In genomic region chr22:28917747-28918543, GRCh38 we compare ENCODE assay signal across 9 cellular contexts. TPM values are rescaled to one million over a fixed set of nuclear protein-coding genes. Genes with fewer than 3 reads are reported as not detected.
DNase-seq lines count a peak whose midpoint lies in the region; ATAC-seq and TF ChIP-seq lines count a peak whose summit lies in the region.
"Had no signal": no experiment of that assay in that cellular context is flagged by ENCODE, and none has a peak within 500 bp of the region (broad histone marks: within the 10 kb centered on the region; RNA-seq: fewer than 3 reads in every experiment).

No MANE protein-coding gene starts in this region.

- H3K4me1 Mint-ChIP-seq in endothelial cell (ENCODE audit: unreplicated experiment) (peaks cover 14% of the 10 kb centered on the region), neural crest cell (peaks cover 72% of the 10 kb centered on the region)

- no peak for TF ChIP-seq CTCF in endothelial cell (IDR thresholded peaks at IDR 0.05; ENCODE audit: unreplicated experiment)
- TF ChIP-seq CTCF in neural crest cell (conservative IDR thresholded peaks at IDR 0.05): no peak

- H3K4me3 Mint-ChIP-seq in endothelial cell (ENCODE audit: unreplicated experiment): no peak overlapping the region
- H3K4me3 Mint-ChIP-seq in neural crest cell: peak overlapping the region; percentile 56

- no peak for ATAC-seq in GM21390 (IDR thresholded peaks at IDR 0.05; ENCODE audit: unreplicated experiment)
- ATAC-seq in HG03520 (IDR thresholded peaks at IDR 0.05; ENCODE audit: unreplicated experiment): no peak
- no peak for ATAC-seq in GM18907 (IDR thresholded peaks at IDR 0.05; ENCODE audit: unreplicated experiment)

- H3K9me3 Mint-ChIP-seq in endothelial cell (ENCODE audit: unreplicated experiment) (no peaks in the 10 kb centered on the region), neural crest cell (no peaks in the 10 kb centered on the region)

- no peak overlapping the region for H3K27ac Mint-ChIP-seq in endothelial cell (ENCODE audit: unreplicated experiment)
- peak overlapping the region; percentile 85 for H3K27ac Mint-ChIP-seq in neural crest cell (ENCODE audit: unreplicated experiment)

- H3K36me3 Mint-ChIP-seq in endothelial cell (ENCODE audit: low read depth, unreplicated experiment) (no peaks in the 10 kb centered on the region), neural crest cell (ENCODE audit: low read depth) (no peaks in the 10 kb centered on the region)

- DNase-seq in D341Med (ENCODE audit: low spot score) (peak; percentile 54), NCI-H2196 (lab: John Stamatoyannopoulos, UW; ENCODE audit: unreplicated experiment) (peak; percentile 34), endothelial cell (ENCODE audit: low spot score) (peak; percentile 29), neural crest cell (ENCODE audit: low read depth, low spot score) (peak; percentile 36), H4 (ENCODE audit: low spot score) (no peak)
- DNase-seq: activated gamma-delta T cell treated with Interleukin-2 at 50 U/mL for 16 hours had no signal

- H3K27me3 Mint-ChIP-seq in endothelial cell (ENCODE audit: unreplicated experiment) (no peaks in the 10 kb centered on the region), neural crest cell (ENCODE audit: low read depth) (no peaks in the 10 kb centered on the region)

RNA-seq across cellular contexts. Expression of gene ZNRF3, which starts 34.6 kb away (rescaled TPM):
- total RNA-seq in endothelial cell (ENCODE audit: unreplicated experiment) (3.3 TPM), neural crest cell (18.5 and 18.9 TPM in 2 replicates)
- 1.8 and 2.6 TPM in 2 replicates for total RNA-seq in H4 (2014; rRNA removed; shearing (Covaris generic))
